ENCODE assay signal across 8 cellular contexts in the genomic region with DNA sequence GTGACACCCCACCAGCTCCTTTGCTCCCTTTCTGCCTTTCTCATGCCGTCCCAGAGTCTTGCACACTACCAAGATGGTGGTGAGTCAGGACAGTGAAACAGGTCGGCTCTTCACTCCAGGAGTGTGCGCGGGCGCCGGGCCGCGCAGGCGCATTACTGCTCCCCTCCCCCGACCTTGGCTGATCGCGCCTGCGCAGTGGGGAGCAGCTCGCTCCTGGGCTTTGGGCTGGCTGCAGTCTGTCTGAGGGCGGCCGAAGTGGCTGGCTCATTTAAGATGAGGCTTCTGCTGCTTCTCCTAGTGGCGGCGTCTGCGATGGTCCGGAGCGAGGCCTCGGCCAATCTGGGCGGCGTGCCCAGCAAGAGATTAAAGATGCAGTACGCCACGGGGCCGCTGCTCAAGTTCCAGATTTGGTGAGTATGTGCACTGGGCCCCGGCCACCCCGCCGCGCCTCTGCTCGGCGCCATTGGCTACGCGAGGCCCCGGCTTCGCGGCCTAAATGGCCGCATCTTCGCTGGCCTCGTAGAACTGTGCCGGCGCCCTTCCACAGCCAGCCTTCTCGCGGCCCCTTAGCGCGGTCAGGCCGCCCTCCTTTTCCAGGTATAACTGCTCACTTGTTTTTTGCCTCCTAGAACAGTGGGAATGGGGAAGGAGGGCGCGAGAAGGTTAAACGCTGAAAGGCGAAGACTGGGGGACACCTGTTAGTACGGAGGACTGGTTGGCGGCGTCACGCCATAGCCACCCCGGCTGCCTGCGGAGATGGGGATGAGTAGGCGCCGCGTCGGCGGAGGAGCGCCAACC. TPM values are rescaled to one million over a fixed set of nuclear protein-coding genes. Genes with fewer than 3 reads are reported as not detected.
DNase-seq lines count a peak whose midpoint lies in the region; ATAC-seq and TF ChIP-seq lines count a peak whose summit lies in the region.

A gene with protein sequence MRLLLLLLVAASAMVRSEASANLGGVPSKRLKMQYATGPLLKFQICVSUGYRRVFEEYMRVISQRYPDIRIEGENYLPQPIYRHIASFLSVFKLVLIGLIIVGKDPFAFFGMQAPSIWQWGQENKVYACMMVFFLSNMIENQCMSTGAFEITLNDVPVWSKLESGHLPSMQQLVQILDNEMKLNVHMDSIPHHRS (plus strand): TSS at position 232 of the 798 bp plus-strand sequence. CDS start 42 bp downstream, at position 274.

- intact Hi-C loops in activated B cell treated with CpG ODN at 0.5 μM for 24 hours (cut with micrococcal nuclease): loop anchor here (1.0 to 2.0 kb wide), 7 partner anchors 12 to 782 kb away; a partner anchor contains a TSS

- H3K4me3 Mint-ChIP-seq in activated B cell treated with CpG ODN at 0.5 μM for 24 hours: peak within 1 kb of the TSS; percentile 100

- POLR2A ChIA-PET in activated B cell treated with CpG ODN at 0.5 μM for 24 hours (lab: Charles Lee): interaction anchor here (0.5 to 2.7 kb wide), 17 partner anchors 9 to 1666 kb away, joined by 3 to 50 read pairs (median 6); a partner anchor contains a TSS

- ATAC-seq in GM18909 (IDR thresholded peaks at IDR 0.05; ENCODE audit: poor library complexity, unreplicated experiment) (peak; percentile 64), HG03175 (IDR thresholded peaks at IDR 0.05; ENCODE audit: unreplicated experiment) (peak; percentile 69), activated B cell treated with CpG ODN at 0.5 μM for 24 hours (ENCODE audit: low read depth) (peak; percentile 62)

- H3K4me1 Mint-ChIP-seq in activated B cell treated with CpG ODN at 0.5 μM for 24 hours: peaks cover 87% of the 10 kb centered on the region

- DNase-seq in AG08396 (ENCODE audit: low spot score) (peak; percentile 99), NCI-H345 (lab: John Stamatoyannopoulos, UW) (peak; percentile 87), activated B cell treated with CpG ODN at 0.5 μM for 24 hours (peak; percentile 94), caudate nucleus (lab: John Stamatoyannopoulos, UW) (peak in 60 of 61 donors; percentile 44 to 97 (median 90)), inferior parietal cortex (ENCODE audit: extremely low spot score) (peak; percentile 96)
- peak; percentile 83 to 91 for DNase-seq in stimulated activated CD4-positive, alpha-beta T cell treated with anti-CD3 and anti-CD28 coated beads, Interleukin-12 subunit alpha, Interleukin-12 subunit beta, amount 100 ng/mL, for 24 hours (ENCODE audit: low read depth in 2 of 2)

- CTCF ChIA-PET in activated B cell treated with CpG ODN at 0.5 μM for 24 hours (lab: Charles Lee): interaction anchor here (1.2 kb wide), 1 partner anchor 184 kb away, joined by 4 read pairs; no protein-coding TSS in a partner anchor

- no peak for TF ChIP-seq CTCF in activated B cell treated with CpG ODN at 0.5 μM for 24 hours (IDR thresholded peaks at IDR 0.05)

- peaks cover 30% of the 10 kb centered on the region for H3K36me3 Mint-ChIP-seq in activated B cell treated with CpG ODN at 0.5 μM for 24 hours (ENCODE audit: low read depth)

- H3K27ac ChIP-seq in caudate nucleus (ENCODE audit: low read depth, low read length): peak within 1 kb of the TSS; percentile 94

- H3K27ac Mint-ChIP-seq in activated B cell treated with CpG ODN at 0.5 μM for 24 hours: peak within 1 kb of the TSS; percentile 100

- no peaks in the 10 kb centered on the region for H3K9me3 Mint-ChIP-seq in activated B cell treated with CpG ODN at 0.5 μM for 24 hours

- H3K27me3 Mint-ChIP-seq in activated B cell treated with CpG ODN at 0.5 μM for 24 hours: no peaks in the 10 kb centered on the region

RNA-seq across cellular contexts. Expression of the gene that starts here (rescaled TPM):
- total RNA-seq in activated B cell treated with CpG ODN at 0.5 μM for 24 hours: 137 and 145 TPM in 2 replicates

Comparison
In these comparisons a context has a peak if more than half of its experiments do, and no peak if none do; other contexts are left out.
1. Peak in every context shown above with its lines: DNase-seq, ATAC-seq and H3K27ac ChIP-seq.